ENCODE assay signal across 3 cellular contexts in genomic region chr22:19320136-19320535, GRCh38. TPM values are rescaled to one million over a fixed set of nuclear protein-coding genes. Genes with fewer than 3 reads are reported as not detected.
DNase-seq lines count a peak whose midpoint lies in the region; ATAC-seq, FAIRE-seq and TF ChIP-seq lines count a peak whose summit lies in the region.
"Not testable (repeated sequence)": the region's sequence is repeated elsewhere in the genome, so short reads cannot be mapped to it uniquely, and the experiment has no call there.
"Had no signal": no experiment of that assay in that cellular context is flagged by ENCODE, and none has a peak within 500 bp of the region (broad histone marks: within the 10 kb centered on the region; RNA-seq: fewer than 3 reads in every experiment).

No MANE protein-coding gene starts in this region.

- TF ChIP-seq POLR2A in K562 (conservative IDR thresholded peaks at IDR 0.05), result not testable (repeated sequence)

- CTCF ChIA-PET in K562 (lab: Yijun Ruan, JAX; ENCODE audit: low intra/inter-chr PET ratio), result not testable (repeated sequence)

- not testable (repeated sequence) for H3K9ac ChIP-seq in K562 (ENCODE audit: insufficient read depth in 1 of 2, low read depth in 2 of 2, low read length in 2 of 2)

- H3K36me3 ChIP-seq in K562 (ENCODE audit: control insufficient read depth, insufficient read depth, low read length); neutrophil: not testable (repeated sequence)

- peaks cover 26% of the 10 kb centered on the region for H3K9me3 ChIP-seq in K562 (replicated peaks; ENCODE audit: control insufficient read depth, insufficient read depth, low read depth, low read length)
- H3K9me3 ChIP-seq in neutrophil, result peaks cover 11% of the 10 kb centered on the region

- not testable (repeated sequence) for H3K4me3 ChIP-seq in K562; neutrophil (ENCODE audit: low read depth in 1 of 2, low read length in 1 of 2)

- not testable (repeated sequence) for DNase-seq in K562 (ENCODE audit: extremely low read depth in 1 of 4, low spot score in 3 of 4)

- H3K27ac ChIP-seq in K562 (ENCODE audit: extremely low read depth, low read depth, low read length), result not testable (repeated sequence)
- H3K27ac ChIP-seq in neutrophil, result peak overlapping the region; percentile 87

- H3K4me2 ChIP-seq in K562 (ENCODE audit: insufficient read depth, low read length), result not testable (repeated sequence)

- not testable (repeated sequence) for H3K9me1 ChIP-seq in K562 (ENCODE audit: control insufficient read depth, insufficient read depth, low read length)

- H3K4me1 ChIP-seq in K562 (replicated peaks in 1 of 2; ENCODE audit: control insufficient read depth in 2 of 2, insufficient read depth in 2 of 2, low read length in 2 of 2), result not testable (repeated sequence)
- peaks cover 43 to 50% of the 10 kb centered on the region in 2 experiments for H3K4me1 ChIP-seq in neutrophil (ENCODE audit: control insufficient read depth in 1 of 2, insufficient read depth in 1 of 2, low read depth in 1 of 2, low read length in 1 of 2)

- TF ChIP-seq RAD21 in K562 (CRISPR knock-in tag; conservative IDR thresholded peaks at IDR 0.05 in 1 of 2, IDR thresholded peaks at IDR 0.05 in 1 of 2), result not testable (repeated sequence)

- TF ChIP-seq EP300 in K562 (IDR thresholded peaks at IDR 0.05; ENCODE audit: low read length), result not testable (repeated sequence)

- H3K79me2 ChIP-seq in K562 (ENCODE audit: control insufficient read depth, insufficient read depth, low read length), result not testable (repeated sequence)

- TF ChIP-seq CTCF in K562 (IDR thresholded peaks at IDR 0.05 in 2 of 3, conservative IDR thresholded peaks at IDR 0.05 in 1 of 3; ENCODE audit: insufficient read depth in 2 of 3, low read depth in 1 of 3, low read length in 3 of 3); neutrophil (IDR thresholded peaks at IDR 0.05): not testable (repeated sequence)

- H4K20me1 ChIP-seq in K562 (replicated peaks; ENCODE audit: control insufficient read depth, insufficient read depth, low read length), result not testable (repeated sequence)

- not testable (repeated sequence) for BruUV-seq in K562 (replicated peaks; lab: Mats Ljungman, UMichigan)

- not testable (repeated sequence) for ATAC-seq in K562

- 5% methylated on average over 8 of the region's 8 CpGs for WGBS in K562 (ENCODE audit: insufficient coverage, low coverage, missing lambda C conversion rate)

- in situ Hi-C loops in K562 (cut with MboI), result not testable (repeated sequence)

- H3K27me3 ChIP-seq in K562 (ENCODE audit: control insufficient read depth in 2 of 2, insufficient read depth in 2 of 2, low read length in 2 of 2), result peaks cover 0 to 12% of the 10 kb centered on the region in 2 experiments; a peak in 2 of 5 replicates
- not testable (repeated sequence) for H3K27me3 ChIP-seq in neutrophil

- POLR2A ChIA-PET in K562 (lab: Yijun Ruan, JAX), result not testable (repeated sequence)

- not testable (repeated sequence) for H2AFZ ChIP-seq in K562 (ENCODE audit: low read depth, low read length)

- FAIRE-seq in K562 (lab: Jason Lieb, UNC), result not testable (repeated sequence)

- intact Hi-C loops in K562 (cut with micrococcal nuclease), result not testable (repeated sequence)

TF ChIP-seq in K562, 482 proteins besides CTCF, POLR2A, EP300 and RAD21:
- TF ChIP-seq ZFX (CRISPR knock-in tag; IDR thresholded peaks at IDR 0.05) (peak; percentile 37; the same call in 1 of the 2 replicates), ZNF280B (CRISPR knock-in tag; IDR thresholded peaks at IDR 0.05) (peak; percentile 64; the same call in 1 of the 2 replicates), TRIM24 (IDR thresholded peaks at IDR 0.05) (peak in 1 of 2 experiments; percentile 70; a peak in 1 of 4 replicates), TRIM28 (IDR thresholded peaks at IDR 0.05) (peak; percentile 84; the same call in 1 of the 2 replicates), DACH1 (IDR thresholded peaks at IDR 0.05; ENCODE audit: partially characterized antibody) (peak; percentile 19), CXXC5 (CRISPR knock-in tag; IDR thresholded peaks at IDR 0.05) (0 out of 2 replicates have a peak, but pooled peaks have one; percentile 14), CREB1 (CRISPR knock-in tag; IDR thresholded peaks at IDR 0.05) (0 out of 2 replicates have a peak, but pooled peaks have one; percentile 12), ZNF280A (IDR thresholded peaks at IDR 0.05; ENCODE audit: low read depth, partially characterized antibody) (peak; percentile 49), LCOR (CRISPR knock-in tag; IDR thresholded peaks at IDR 0.05) (0 out of 2 replicates have a peak, but pooled peaks have one; percentile 35)
- not testable (repeated sequence) for TF ChIP-seq CREB1 (IDR thresholded peaks at IDR 0.05)

RNA-seq across cellular contexts. Expression of gene CLTCL1, which starts 28.6 kb away (rescaled TPM):
- total RNA-seq in K562 (2011; cell fraction: chromatin; rRNA removed; ENCODE audit: low replicate concordance), result 78.7 and 79.9 TPM in 2 replicates
- total RNA-seq in K562 (2011; cell fraction: nucleolus; rRNA removed), result 32.0 and 34.7 TPM in 2 replicates
- 23.7 and 38.1 TPM in 2 replicates for total RNA-seq in K562 (2011; cell fraction: nucleoplasm; rRNA removed)
- total RNA-seq in K562 (2014; rRNA removed), result 4.3 and 5.4 TPM in 2 replicates
- 4.2 and 4.6 TPM in 2 replicates for total RNA-seq in K562 (2014; rRNA removed; fragmentation: Illumina TruSeq; extraction: Trizol)
- 3.6 and 4.5 TPM in 2 replicates for total RNA-seq in K562 (2015; rRNA removed; fragmentation: Illumina TruSeq; extraction: Trizol)
- 8.5 and 8.8 TPM in 2 replicates for total RNA-seq in K562 (2021)
- polyA plus RNA-seq in K562 (2011; rRNA removed), result 11.7 and 17.0 TPM in 2 replicates
- polyA plus RNA-seq in K562 (2011; cell fraction: cytosol; rRNA removed), result 10.3 and 14.5 TPM in 2 replicates
- 41.1 and 49.0 TPM in 2 replicates for polyA plus RNA-seq in K562 (2011; cell fraction: nucleus; rRNA removed)
- polyA plus RNA-seq in K562 (2012), result 5.7 and 18.7 TPM in 2 replicates
- 4.3 and 5.0 TPM in 2 replicates for polyA plus RNA-seq in K562 (2014; fragmentation: Illumina TruSeq; extraction: Trizol)
- polyA plus RNA-seq in K562 (2014; fragmentation: Nextera tagmentation; extraction: Ambion mirVana), result 1 to 10 TPM; 1.1 to 2.1 TPM
- polyA plus RNA-seq in K562 (2014; rRNA removed), result 5.8 and 8.8 TPM in 2 replicates
- polyA minus RNA-seq in K562 (2011; rRNA and poly(A)+ RNA removed), result 25.0 and 27.6 TPM in 2 replicates
- 12.9 and 15.0 TPM in 2 replicates for polyA minus RNA-seq in K562 (2011; cell fraction: cytosol; rRNA and poly(A)+ RNA removed)
- 18.0 and 35.4 TPM in 2 replicates for polyA minus RNA-seq in K562 (2011; cell fraction: nucleus; rRNA and poly(A)+ RNA removed)
- polyA plus RNA-seq: CD4-positive, alpha-beta memory T cell had no signal
